ENCODE assay signal across 17 cellular contexts in the genomic region with DNA sequence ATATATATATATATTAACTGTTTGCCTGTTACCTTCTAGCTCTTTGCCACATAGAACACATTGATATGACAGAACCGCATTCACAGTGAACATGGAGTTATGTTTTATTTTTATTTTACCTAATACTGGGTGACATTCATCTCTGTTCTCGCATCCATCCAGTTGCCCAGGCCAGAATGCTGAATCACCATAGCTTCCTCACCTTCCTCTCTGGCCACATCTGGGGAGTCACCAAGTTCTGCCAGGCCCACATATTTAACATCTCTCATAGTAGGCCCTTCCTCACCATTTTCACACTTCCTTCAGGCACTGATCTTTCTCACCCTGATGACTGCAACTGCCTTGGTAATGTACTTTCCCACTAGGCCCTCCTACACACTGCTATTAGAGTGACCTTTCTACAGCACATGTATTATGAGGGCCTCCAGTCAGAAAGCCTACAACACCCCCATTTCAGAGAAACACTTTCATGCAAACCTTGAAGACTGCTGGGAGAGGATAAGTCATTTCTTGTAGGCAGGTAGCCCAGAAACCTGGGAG.
"Had no signal": no experiment of that assay in that cellular context is flagged by ENCODE, and none has a peak within 500 bp of the region (broad histone marks: within the 10 kb centered on the region; RNA-seq: fewer than 3 reads in every experiment).

No MANE protein-coding gene starts in this region.

- H3K4me3 Mint-ChIP-seq: memory B cell, natural killer cell, WTC11 had no signal

- ATAC-seq: left ventricle myocardium superior, natural killer cell, WTC11 had no signal

- H3K4me1 Mint-ChIP-seq: memory B cell, natural killer cell had no signal

- H3K36me3 Mint-ChIP-seq: memory B cell, natural killer cell, WTC11 had no signal

- H3K36me3 ChIP-seq: ascending aorta, breast epithelium, suprapubic skin had no signal

- H3K4me1 ChIP-seq: ascending aorta, breast epithelium, suprapubic skin had no signal

- H3K27me3 ChIP-seq: ascending aorta, breast epithelium, suprapubic skin had no signal

- H3K27ac ChIP-seq: ascending aorta, breast epithelium, suprapubic skin had no signal

- DNase-seq: activated CD4-positive, alpha-beta T cell treated with anti-CD3 and anti-CD28 coated beads for 4 hours; activated CD8-positive, alpha-beta memory T cell treated with anti-CD3 and anti-CD28 coated beads, Interleukin-2, amount 50 U/mL, for 48 hours; activated naive CD4-positive, alpha-beta T cell treated with Interleukin-2 at 50 U/mL for 16 hours; cerebellar nuclear complex; effector CD8-positive, alpha-beta T cell; left ventricle myocardium superior; natural killer cell; occipital lobe; stimulated activated CD4-positive, alpha-beta T cell treated with anti-CD3 and anti-CD28 coated beads, Interleukin-2, amount 100 ng/mL, for 48 hours; stimulated activated naive CD4-positive, alpha-beta T cell treated with Interleukin-2 at 50 U/mL for 16 hours; T-helper 2 cell; trophoblast cell had no signal

- H3K27me3 Mint-ChIP-seq: memory B cell had no signal

- H3K27ac Mint-ChIP-seq: memory B cell, natural killer cell, WTC11 had no signal

- H3K9me3 Mint-ChIP-seq: memory B cell, natural killer cell, WTC11 had no signal

- H3K9me3 ChIP-seq: ascending aorta, breast epithelium, suprapubic skin had no signal

- H3K4me3 ChIP-seq: ascending aorta, breast epithelium, suprapubic skin had no signal
